ENCODE assay signal across 8 cellular contexts in the genomic region with DNA sequence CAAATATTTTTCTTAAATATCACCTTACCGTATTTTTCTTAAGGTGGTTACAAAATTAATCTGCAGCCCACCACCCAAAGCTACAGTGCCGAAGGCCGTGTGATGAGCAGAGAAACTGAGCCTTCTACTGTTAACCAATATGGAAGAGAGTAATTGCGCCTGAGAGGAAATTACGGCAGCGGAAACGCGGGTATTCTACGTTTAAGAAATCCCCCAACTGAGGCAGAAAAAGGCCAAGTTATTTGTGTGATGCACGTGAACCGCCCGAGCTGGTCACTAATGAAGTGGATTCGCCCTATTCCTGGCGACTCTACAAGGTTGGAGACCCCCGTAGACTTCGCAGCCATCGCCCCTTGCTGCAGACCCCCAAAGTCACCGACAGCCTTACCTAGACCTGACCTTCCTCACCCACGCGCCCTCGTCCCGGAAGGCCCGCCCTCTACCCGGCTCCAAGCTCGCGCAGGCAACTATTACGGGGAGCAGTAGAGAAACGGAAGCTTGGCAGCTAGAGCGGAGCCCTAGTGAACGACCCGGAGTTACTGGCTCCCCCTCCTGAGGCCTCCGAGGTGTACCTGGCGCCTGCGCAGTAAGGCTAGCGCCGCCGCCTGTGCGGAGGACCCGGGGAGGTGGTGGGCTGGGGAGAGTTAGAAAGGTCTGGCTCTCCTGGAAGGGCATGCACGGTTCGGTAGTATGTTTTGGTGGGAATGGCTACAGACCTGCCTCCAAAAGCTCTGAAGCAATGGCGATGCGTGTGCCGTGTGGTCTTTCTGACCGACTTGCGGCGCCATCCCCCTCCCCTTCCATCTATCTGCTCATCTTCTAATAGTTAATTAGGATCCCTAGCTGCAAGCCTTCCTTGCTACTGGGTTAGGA. TPM values are rescaled to one million over a fixed set of nuclear protein-coding genes. Genes with fewer than 3 reads are reported as not detected.
DNase-seq lines count a peak whose midpoint lies in the region; ATAC-seq, FAIRE-seq and TF ChIP-seq lines count a peak whose summit lies in the region.

TSS of gene MRPS33 (minus strand) at position 430 of the 873 bp plus-strand sequence. CDS start 4,319 bp downstream, outside the sequence.

- peaks cover 35% of the 10 kb centered on the region for H3K79me2 ChIP-seq in mammary epithelial cell (ENCODE audit: insufficient read depth, low read length)

- no peaks in the 10 kb centered on the region for H3K27me3 ChIP-seq in WERI-Rb-1 (ENCODE audit: insufficient read depth, low read depth, severe bottlenecking)
- H3K27me3 ChIP-seq in mammary epithelial cell (ENCODE audit: insufficient read depth, low read length): no peaks in the 10 kb centered on the region
- no peaks in the 10 kb centered on the region for H3K27me3 ChIP-seq in small intestine (ENCODE audit: control insufficient read depth in 2 of 2, insufficient read depth in 2 of 2, low read length in 2 of 2)

- peak within 1 kb of the TSS; percentile 98 for H3K9ac ChIP-seq in mammary epithelial cell (ENCODE audit: insufficient read depth, low read length)

- H3K9me3 ChIP-seq in WERI-Rb-1 (ENCODE audit: severe bottlenecking) (no peaks in the 10 kb centered on the region), mammary epithelial cell (replicated peaks; ENCODE audit: insufficient read depth, low read length) (peaks cover 4% of the 10 kb centered on the region), small intestine (ENCODE audit: control insufficient read depth, low read depth) (no peaks in the 10 kb centered on the region)

- ATAC-seq in GM18907 (IDR thresholded peaks at IDR 0.05; ENCODE audit: unreplicated experiment) (peak; percentile 99), HG03159 (IDR thresholded peaks at IDR 0.05; ENCODE audit: unreplicated experiment) (peak; percentile 98)

- BruUV-seq in mammary epithelial cell (replicated peaks; lab: Mats Ljungman, UMichigan): TSS peak; percentile 72

- H3K36me3 ChIP-seq in WERI-Rb-1 (peaks cover 2% of the 10 kb centered on the region), mammary epithelial cell (ENCODE audit: insufficient read depth, low read length) (peaks cover 3% of the 10 kb centered on the region), small intestine (ENCODE audit: control insufficient read depth in 2 of 2, insufficient read depth in 2 of 2, low read length in 2 of 2) (peaks cover 0 to 2% of the 10 kb centered on the region in 2 donors)

- WGBS in mammary epithelial cell (ENCODE audit: low coverage, missing lambda C conversion rate): 1% methylated on average over 34 of the region's 47 CpGs
- WGBS in small intestine, 3 donors: 0 to 1% (median 0%) methylated on average over 47 of the region's 47 CpGs

- H3K27ac ChIP-seq in WERI-Rb-1 (peak within 1 kb of the TSS; percentile 88), mammary epithelial cell (ENCODE audit: insufficient read depth, low read depth, low read length) (peak within 1 kb of the TSS; percentile 97), small intestine (ENCODE audit: low read depth in 1 of 2, low read length in 1 of 2) (peak within 1 kb of the TSS; percentile 56 to 97)

- CTCF ChIA-PET in mammary epithelial cell (lab: Charles Lee; ENCODE audit: low non-redundant PET): interaction anchor here (0.6 kb wide), 4 partner anchors 10 to 204 kb away, joined by 4 to 5 read pairs (median 4); partner anchors contain the start of gene BRAF

- H3K4me1 ChIP-seq in mammary epithelial cell (ENCODE audit: insufficient read depth, low read length) (peaks cover 10% of the 10 kb centered on the region), small intestine (ENCODE audit: control insufficient read depth in 2 of 2, insufficient read depth in 1 of 2, low read depth in 1 of 2, low read length in 1 of 2) (peaks cover 2 to 4% of the 10 kb centered on the region in 2 donors)

- TF ChIP-seq CTCF in WERI-Rb-1 (IDR thresholded peaks at IDR 0.05; ENCODE audit: low read depth, low read length) (peak; percentile 78), mammary epithelial cell (conservative IDR thresholded peaks at IDR 0.05 in 1 of 2, IDR thresholded peaks at IDR 0.05 in 1 of 2; ENCODE audit: extremely low read depth in 1 of 2, insufficient read depth in 1 of 2, low read depth in 1 of 2, low read length in 2 of 2) (peak; percentile 43 to 68)

- intact Hi-C loops in mammary epithelial cell (cut with micrococcal nuclease): loop anchor here (1.0 to 10.0 kb wide), 7 partner anchors 92 to 720 kb away; partner anchors contain the start of genes AGK, BRAF and SSBP1

- DNase-seq in AG08396 (ENCODE audit: low spot score) (peak; percentile 94), NCI-H2227 (lab: John Stamatoyannopoulos, UW; ENCODE audit: unreplicated experiment) (peak; percentile 99), WERI-Rb-1 (peak; percentile 97), mammary epithelial cell (peak; percentile 92), iPS-NIHi11 (ENCODE audit: low spot score) (peak; percentile 97), small intestine (peak; percentile 97)

- peak within 1 kb of the TSS; percentile 94 for H3K4me2 ChIP-seq in mammary epithelial cell (ENCODE audit: insufficient read depth, low read depth, low read length)

- H2AFZ ChIP-seq in mammary epithelial cell (ENCODE audit: low read depth, low read length): peak within 1 kb of the TSS; percentile 99

- peak within 1 kb of the TSS; percentile 75 for H3K4me3 ChIP-seq in WERI-Rb-1 (ENCODE audit: low read depth, low read length)
- H3K4me3 ChIP-seq in mammary epithelial cell (replicated peaks in 1 of 3; ENCODE audit: insufficient read depth in 1 of 3, low read depth in 2 of 3, low read length in 3 of 3): peak within 1 kb of the TSS; percentile 69 to 90 (median 88)
- H3K4me3 ChIP-seq in small intestine (ENCODE audit: low read depth in 1 of 2, low read length in 2 of 2): peak within 1 kb of the TSS; percentile 52 to 59

- dilution Hi-C loops in mammary epithelial cell (cut with HindIII; ENCODE audit: low sequenced_read_pairs): no loop called here

- no peak for FAIRE-seq in small intestine (lab: Jason Lieb, UNC)

- H4K20me1 ChIP-seq in mammary epithelial cell (ENCODE audit: insufficient read depth, low read length): no peaks in the 10 kb centered on the region

- in situ Hi-C loops in mammary epithelial cell (cut with MboI; ENCODE audit: low sequenced_read_pairs in 2 of 2): loop anchor here (5.0 to 25.0 kb wide), 3 partner anchors 202 to 477 kb away; partner anchors contain the start of gene ADCK2 (in 1 of the 2)

RNA-seq across cellular contexts. Expression of gene MRPS33, which starts in this region (rescaled TPM):
- 10 to 100 TPM; 17.8 to 67.7 TPM for total RNA-seq in mammary epithelial cell
- polyA plus RNA-seq in mammary epithelial cell (44.3 TPM), small intestine (100 to 1,000 TPM in 2 of 3 donors, 10 to 100 TPM in 1; 82.1 to 119 (median 112) TPM)
- 52.7 TPM for polyA minus RNA-seq in mammary epithelial cell

Comparison
In these comparisons a context has a peak if more than half of its experiments do, and no peak if none do; other contexts are left out.
1. Peak in every context shown above with its lines: DNase-seq, ATAC-seq, H3K4me3 ChIP-seq and H3K27ac ChIP-seq.